ENCODE assay signal across 9 cellular contexts in genomic region chr11:14973621-14974020, GRCh38. TPM values are rescaled to one million over a fixed set of nuclear protein-coding genes. Genes with fewer than 3 reads are reported as not detected.
A peak's percentile ranks its signal among the peaks of the same experiment; 100 is the strongest.
DNase-seq lines count a peak whose midpoint lies in the region; ATAC-seq and TF ChIP-seq lines count a peak whose summit lies in the region.
"Had no signal": no experiment of that assay in that cellular context is flagged by ENCODE, and none has a peak within 500 bp of the region (broad histone marks: within the 10 kb centered on the region; RNA-seq: fewer than 3 reads in every experiment).

No MANE protein-coding gene starts in this region.

- H3K4me3 ChIP-seq in HUES48 (ENCODE audit: low read depth, low read length) (peak overlapping the region; percentile 59), suprapubic skin (peak overlapping the region; percentile 35), OCI-LY7 (ENCODE audit: low read depth, low read length, poor library complexity, severe bottlenecking) (no peak overlapping the region)

- H3K27me3 Mint-ChIP-seq in activated naive CD8-positive, alpha-beta T cell treated with anti-CD3 and anti-CD28 coated beads, Interleukin-2, amount 10 ng/mL, durations not matched to agents 7 days and 5 days = peaks cover 74% of the 10 kb centered on the region

- no peak overlapping the region for H2AFZ ChIP-seq in OCI-LY7 (ENCODE audit: low read length)

- H3K9me3 ChIP-seq in HUES48 (ENCODE audit: control insufficient read depth, insufficient read depth, low read length) (no peaks in the 10 kb centered on the region), suprapubic skin (no peaks in the 10 kb centered on the region), OCI-LY7 (ENCODE audit: low read length) (no peaks in the 10 kb centered on the region)

- BruUV-seq in OCI-LY7 (replicated peaks; lab: Mats Ljungman, UMichigan) = no TSS peak

- WGBS in suprapubic skin = 1% methylated on average over 11 of the region's 31 CpGs

- intact Hi-C loops in OCI-LY7 (cut with micrococcal nuclease; ENCODE audit: unreplicated experiment) = no loop called here

- TF ChIP-seq CTCF in suprapubic skin (IDR thresholded peaks at IDR 0.05) (no peak), OCI-LY7 (conservative IDR thresholded peaks at IDR 0.05; ENCODE audit: low read length) (no peak)

- H3K9me3 Mint-ChIP-seq in activated naive CD8-positive, alpha-beta T cell treated with anti-CD3 and anti-CD28 coated beads, Interleukin-2, amount 10 ng/mL, durations not matched to agents 7 days and 5 days = no peaks in the 10 kb centered on the region

- H3K4me2 ChIP-seq in OCI-LY7 (ENCODE audit: low read length) = no peak overlapping the region

- peaks cover 31% of the 10 kb centered on the region for H3K4me1 ChIP-seq in HUES48 (ENCODE audit: control insufficient read depth, insufficient read depth, low read length)
- peaks cover 38% of the 10 kb centered on the region for H3K4me1 ChIP-seq in suprapubic skin
- no peaks in the 10 kb centered on the region for H3K4me1 ChIP-seq in OCI-LY7 (ENCODE audit: insufficient read depth, low read length, poor library complexity, severe bottlenecking)

- H3K9me2 ChIP-seq in OCI-LY7 (ENCODE audit: insufficient read depth, low read length) = no peaks in the 10 kb centered on the region

- POLR2A ChIA-PET in activated naive CD8-positive, alpha-beta T cell treated with anti-CD3 and anti-CD28 coated beads, Interleukin-2, amount 10 ng/mL, durations not matched to agents 7 days and 5 days (lab: Charles Lee) = interaction anchor here (0.9 kb wide), 1 partner anchor 101 kb away, joined by 3 read pairs; no protein-coding TSS in a partner anchor
- POLR2A ChIA-PET in OCI-LY7 (lab: Charles Lee) = no interaction called here

- peak; percentile 66 for DNase-seq in activated naive CD8-positive, alpha-beta T cell treated with anti-CD3 and anti-CD28 coated beads, Interleukin-2, amount 10 ng/mL, durations not matched to agents 7 days and 5 days
- DNase-seq in left kidney (ENCODE audit: low read depth, low spot score) (peak; percentile 78), suprapubic skin (ENCODE audit: low spot score in 2 of 2) (no peak), cortex of kidney (lab: John Stamatoyannopoulos, UW) (no peak), OCI-M2 (lab: John Stamatoyannopoulos, UW; ENCODE audit: unreplicated experiment) (no peak), OCI-LY7 (ENCODE audit: low spot score) (no peak)

- H3K36me3 Mint-ChIP-seq in activated naive CD8-positive, alpha-beta T cell treated with anti-CD3 and anti-CD28 coated beads, Interleukin-2, amount 10 ng/mL, durations not matched to agents 7 days and 5 days = no peaks in the 10 kb centered on the region

- CTCF ChIA-PET in OCI-LY7 (lab: Charles Lee; ENCODE audit: unreplicated experiment) = interaction anchor here (0.9 kb wide), 1 partner anchor 66 kb away, joined by 4 read pairs; no protein-coding TSS in a partner anchor

- peaks cover 94% of the 10 kb centered on the region for H3K27me3 ChIP-seq in HUES48 (ENCODE audit: control insufficient read depth, insufficient read depth, low read length)
- H3K27me3 ChIP-seq in suprapubic skin = peaks cover 78% of the 10 kb centered on the region

- H3K27ac ChIP-seq in HUES48 (ENCODE audit: low read depth, low read length) = no peak overlapping the region
- H3K27ac ChIP-seq in suprapubic skin = no peak overlapping the region
- H3K27ac ChIP-seq in OCI-LY7 (ENCODE audit: low read depth, low read length, poor library complexity, severe bottlenecking) = no peak overlapping the region

- H3K4me3 Mint-ChIP-seq in activated naive CD8-positive, alpha-beta T cell treated with anti-CD3 and anti-CD28 coated beads, Interleukin-2, amount 10 ng/mL, durations not matched to agents 7 days and 5 days = peak overlapping the region; percentile 81

- no peaks in the 10 kb centered on the region for H4K20me1 ChIP-seq in OCI-LY7 (ENCODE audit: insufficient read depth, low read length)

- TF ChIP-seq POLR2A in suprapubic skin (IDR thresholded peaks at IDR 0.05) = no peak

- peaks cover 25% of the 10 kb centered on the region for H3K4me1 Mint-ChIP-seq in activated naive CD8-positive, alpha-beta T cell treated with anti-CD3 and anti-CD28 coated beads, Interleukin-2, amount 10 ng/mL, durations not matched to agents 7 days and 5 days

- TF ChIP-seq EP300 in suprapubic skin (IDR thresholded peaks at IDR 0.05) = no peak

- ATAC-seq in GM18907 (IDR thresholded peaks at IDR 0.05; ENCODE audit: unreplicated experiment) = peak; percentile 51
- ATAC-seq in activated naive CD8-positive, alpha-beta T cell treated with anti-CD3 and anti-CD28 coated beads, Interleukin-2, amount 10 ng/mL, durations not matched to agents 7 days and 5 days (ENCODE audit: low read depth) = peak; percentile 46

- H3K9ac ChIP-seq in HUES48 (ENCODE audit: low read depth, low read length) = no peak overlapping the region

- no peaks in the 10 kb centered on the region for H3K79me2 ChIP-seq in OCI-LY7 (ENCODE audit: insufficient read depth, low read depth, low read length)

- no peak overlapping the region for H3K27ac Mint-ChIP-seq in activated naive CD8-positive, alpha-beta T cell treated with anti-CD3 and anti-CD28 coated beads, Interleukin-2, amount 10 ng/mL, durations not matched to agents 7 days and 5 days

- H3K36me3 ChIP-seq in HUES48 (ENCODE audit: control insufficient read depth, insufficient read depth, low read length) (no peaks in the 10 kb centered on the region), suprapubic skin (no peaks in the 10 kb centered on the region), OCI-LY7 (ENCODE audit: insufficient read depth, low read length) (no peaks in the 10 kb centered on the region)

RNA-seq across cellular contexts. Expression of gene CALCA, which starts 1.5 kb away (rescaled TPM):
- total RNA-seq in activated naive CD8-positive, alpha-beta T cell treated with anti-CD3 and anti-CD28 coated beads, Interleukin-2, amount 10 ng/mL, durations not matched to agents 7 days and 5 days = not detected
- total RNA-seq in suprapubic skin (not detected), OCI-LY7 (2022) (not detected in 2 replicates)
- not detected in 2 replicates for total RNA-seq in OCI-LY7 (2014; rRNA removed; shearing (Covaris generic))
- total RNA-seq: LHCN-M2 had no signal

Comparison
In these comparisons a context has a peak if more than half of its experiments do, and no peak if none do; other contexts are left out.
1. DNase-seq: peak in activated naive CD8-positive, alpha-beta T cell treated with anti-CD3 and anti-CD28 coated beads, Interleukin-2, amount 10 ng/mL, durations not matched to agents 7 days and 5 days (single experiment) and left kidney (single experiment); none in suprapubic skin (0 of 2), cortex of kidney (single experiment), OCI-M2 (single experiment) and OCI-LY7 (single experiment).